ENCODE assay signal across 13 cellular contexts in genomic region chr15:99635794-99636193, GRCh38.
DNase-seq lines count a peak whose midpoint lies in the region; ATAC-seq, FAIRE-seq and TF ChIP-seq lines count a peak whose summit lies in the region.
"Had no signal": no experiment of that assay in that cellular context is flagged by ENCODE, and none has a peak within 500 bp of the region (broad histone marks: within the 10 kb centered on the region; RNA-seq: fewer than 3 reads in every experiment).

No MANE protein-coding gene starts in this region.

- TF ChIP-seq CTCF in foreskin keratinocyte (conservative IDR thresholded peaks at IDR 0.05) (no peak), kidney (IDR thresholded peaks at IDR 0.05; ENCODE audit: borderline replicate concordance, extremely low read depth, insufficient read depth) (no peak)

- peaks cover 17% of the 10 kb centered on the region for H3K4me1 Mint-ChIP-seq in activated T-helper 1 cell treated with anti-CD3 and anti-CD28 coated beads, Interleukin-12 subunit alpha, Interleukin-12 subunit beta, Interleukin-2, Interleukin-4 antibody, amounts not matched to agents 30 ng/mL and 10 ng/mL and 1 ng/mL, durations not matched to agents 14 hours and 24 hours and 36 hours (ENCODE audit: low read depth)

- DNase-seq in foreskin keratinocyte (no peak), nucleus accumbens (lab: John Stamatoyannopoulos, UW) (no peak), kidney (no peak), cerebellar cortex (ENCODE audit: low spot score) (no peak)
- DNase-seq in activated T-helper 1 cell treated with anti-CD3 and anti-CD28 coated beads, Interleukin-12 subunit alpha, Interleukin-12 subunit beta, Interleukin-2, Interleukin-4 antibody, amounts not matched to agents 30 ng/mL and 10 ng/mL and 1 ng/mL, durations not matched to agents 14 hours and 24 hours and 36 hours (ENCODE audit: low spot score), result no peak
- DNase-seq: amygdala; NCI-H146; stimulated activated CD4-positive, alpha-beta T cell treated with anti-CD3 and anti-CD28 coated beads, Interleukin-2, amount 100 ng/mL, for 24 hours; stimulated activated naive CD4-positive, alpha-beta T cell treated with Interleukin-2 at 50 U/mL for 16 hours had no signal

- H3K36me3 Mint-ChIP-seq in activated T-helper 1 cell treated with anti-CD3 and anti-CD28 coated beads, Interleukin-12 subunit alpha, Interleukin-12 subunit beta, Interleukin-2, Interleukin-4 antibody, amounts not matched to agents 30 ng/mL and 10 ng/mL and 1 ng/mL, durations not matched to agents 14 hours and 24 hours and 36 hours (ENCODE audit: low read depth), result peaks cover 28% of the 10 kb centered on the region

- H3K27me3 ChIP-seq in foreskin keratinocyte, result no peaks in the 10 kb centered on the region

- ATAC-seq in GM18868 (IDR thresholded peaks at IDR 0.05; ENCODE audit: unreplicated experiment) (peak; percentile 67), GM21423 (IDR thresholded peaks at IDR 0.05; ENCODE audit: unreplicated experiment) (peak; percentile 58), HG03159 (IDR thresholded peaks at IDR 0.05; ENCODE audit: unreplicated experiment) (peak; percentile 58), foreskin keratinocyte (peak; percentile 49)

- no peaks in the 10 kb centered on the region for H3K27me3 Mint-ChIP-seq in activated T-helper 1 cell treated with anti-CD3 and anti-CD28 coated beads, Interleukin-12 subunit alpha, Interleukin-12 subunit beta, Interleukin-2, Interleukin-4 antibody, amounts not matched to agents 30 ng/mL and 10 ng/mL and 1 ng/mL, durations not matched to agents 14 hours and 24 hours and 36 hours (ENCODE audit: insufficient read depth)

- peaks cover 9% of the 10 kb centered on the region for H3K4me1 ChIP-seq in foreskin keratinocyte
- H3K4me1 ChIP-seq in kidney (ENCODE audit: control insufficient read depth in 1 of 2, insufficient read depth in 1 of 2, low read depth in 1 of 2, low read length in 2 of 2), result peaks cover 0 to 6% of the 10 kb centered on the region in 2 donors

- peaks cover 20% of the 10 kb centered on the region for H3K9me3 Mint-ChIP-seq in activated T-helper 1 cell treated with anti-CD3 and anti-CD28 coated beads, Interleukin-12 subunit alpha, Interleukin-12 subunit beta, Interleukin-2, Interleukin-4 antibody, amounts not matched to agents 30 ng/mL and 10 ng/mL and 1 ng/mL, durations not matched to agents 14 hours and 24 hours and 36 hours

- H3K9ac ChIP-seq in kidney (ENCODE audit: low read length in 2 of 2), result no peak overlapping the region

- H3K27ac ChIP-seq in foreskin keratinocyte (no peak overlapping the region), kidney (ENCODE audit: low read depth in 2 of 2, low read length in 2 of 2) (no peak overlapping the region)

- FAIRE-seq in kidney (lab: Jason Lieb, UNC), result no peak

- H3K4me3 Mint-ChIP-seq in activated T-helper 1 cell treated with anti-CD3 and anti-CD28 coated beads, Interleukin-12 subunit alpha, Interleukin-12 subunit beta, Interleukin-2, Interleukin-4 antibody, amounts not matched to agents 30 ng/mL and 10 ng/mL and 1 ng/mL, durations not matched to agents 14 hours and 24 hours and 36 hours, result no peak overlapping the region

- no peak overlapping the region for H3K4me3 ChIP-seq in kidney (ENCODE audit: low read length in 2 of 2)
- H3K4me3 ChIP-seq: HAP-1 had no signal

- peaks cover 0 to 9% of the 10 kb centered on the region in 2 donors for H3K36me3 ChIP-seq in kidney (ENCODE audit: control insufficient read depth in 1 of 2, insufficient read depth in 2 of 2, low read length in 2 of 2)

- intact Hi-C loops in kidney (cut with DNase I), result no loop called here
- intact Hi-C loops in activated T-helper 1 cell treated with anti-CD3 and anti-CD28 coated beads, Interleukin-12 subunit alpha, Interleukin-12 subunit beta, Interleukin-2, Interleukin-4 antibody, amounts not matched to agents 30 ng/mL and 10 ng/mL and 1 ng/mL, durations not matched to agents 14 hours and 24 hours and 36 hours (cut with micrococcal nuclease), result no loop called here

- no peaks in the 10 kb centered on the region for H3K9me3 ChIP-seq in kidney (ENCODE audit: control insufficient read depth in 1 of 2, low read length in 2 of 2)
- H3K9me3 ChIP-seq: HAP-1 had no signal

- no peak overlapping the region for H3K27ac Mint-ChIP-seq in activated T-helper 1 cell treated with anti-CD3 and anti-CD28 coated beads, Interleukin-12 subunit alpha, Interleukin-12 subunit beta, Interleukin-2, Interleukin-4 antibody, amounts not matched to agents 30 ng/mL and 10 ng/mL and 1 ng/mL, durations not matched to agents 14 hours and 24 hours and 36 hours
